15 cellular contexts compared by ENCODE assay signal in the genomic region with DNA sequence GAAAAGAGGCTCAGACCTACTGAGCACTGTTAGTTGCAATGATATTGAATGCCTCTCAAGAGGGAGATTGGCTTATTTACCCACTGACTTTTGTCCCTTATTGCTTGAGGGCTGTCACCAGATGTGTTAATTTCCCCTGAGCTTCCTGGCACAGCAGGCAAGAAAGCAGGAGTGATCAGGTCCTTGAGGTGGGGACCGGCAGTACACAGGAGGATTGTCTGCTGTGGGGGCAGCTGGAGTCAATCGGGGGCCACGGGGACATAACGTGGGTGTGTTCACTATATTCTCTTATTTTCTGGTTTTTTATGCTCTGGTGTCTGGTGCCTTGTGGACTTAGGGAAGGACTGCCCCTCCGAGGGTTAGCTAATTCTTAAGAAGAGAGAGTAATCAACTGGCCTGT. TPM values are rescaled to one million over a fixed set of nuclear protein-coding genes. Genes with fewer than 3 reads are reported as not detected.
A peak's percentile ranks its signal among the peaks of the same experiment; 100 is the strongest.
DNase-seq lines count a peak whose midpoint lies in the region; ATAC-seq and TF ChIP-seq lines count a peak whose summit lies in the region.
"Had no signal": no experiment of that assay in that cellular context is flagged by ENCODE, and none has a peak within 500 bp of the region (broad histone marks: within the 10 kb centered on the region; RNA-seq: fewer than 3 reads in every experiment).

No MANE protein-coding gene starts in this region.

- no peaks in the 10 kb centered on the region for H3K36me3 Mint-ChIP-seq in activated naive CD4-positive, alpha-beta T cell treated with anti-CD3 and anti-CD28 coated beads for 36 hours (ENCODE audit: low read depth)
- H3K36me3 Mint-ChIP-seq in stimulated activated effector memory CD8-positive, alpha-beta T cell treated with anti-CD3 and anti-CD28 coated beads, Interleukin-12 subunit alpha, Interleukin-12 subunit beta, amount 100 ng/mL, for 72 hours = no peaks in the 10 kb centered on the region
- peaks cover 4% of the 10 kb centered on the region; the same call in 1 of the 2 replicates for H3K36me3 Mint-ChIP-seq in WTC11

- DNase-seq in activated naive CD4-positive, alpha-beta T cell treated with anti-CD3 and anti-CD28 coated beads for 36 hours = no peak
- no peak for DNase-seq in activated naive CD4-positive, alpha-beta T cell treated with Interleukin-2 at 50 U/mL for 16 hours
- peak; percentile 2 for DNase-seq in central memory CD4-positive, alpha-beta T cell
- no peak for DNase-seq in stimulated activated effector memory CD8-positive, alpha-beta T cell treated with anti-CD3 and anti-CD28 coated beads, Interleukin-12 subunit alpha, Interleukin-12 subunit beta, amount 100 ng/mL, for 72 hours (ENCODE audit: low spot score in 2 of 2)
- no peak for DNase-seq in WTC11 (ENCODE audit: low spot score)
- no peak for DNase-seq in thyroid gland
- DNase-seq in GM20000 (ENCODE audit: low spot score) = no peak
- DNase-seq: activated effector memory CD4-positive, alpha-beta T cell treated with anti-CD3 and anti-CD28 coated beads, Interleukin-2, amount 50 U/mL, for 16 hours; heart right ventricle; NCI-H1092 treated with DMSO at 0.1 percent for 48 hours; NCI-H510A treated with DMSO at 0.1 percent for 48 hours; occipital lobe; retina had no signal

- H3K4me3 Mint-ChIP-seq in activated naive CD4-positive, alpha-beta T cell treated with anti-CD3 and anti-CD28 coated beads for 36 hours = peak overlapping the region; percentile 30
- H3K4me3 Mint-ChIP-seq in stimulated activated effector memory CD8-positive, alpha-beta T cell treated with anti-CD3 and anti-CD28 coated beads, Interleukin-12 subunit alpha, Interleukin-12 subunit beta, amount 100 ng/mL, for 72 hours = peak overlapping the region; percentile 41
- no peak overlapping the region for H3K4me3 Mint-ChIP-seq in WTC11

- POLR2A ChIA-PET in WTC11 (lab: Charles Lee) = no interaction called here

- intact Hi-C loops in activated naive CD4-positive, alpha-beta T cell treated with anti-CD3 and anti-CD28 coated beads for 36 hours (cut with micrococcal nuclease) = no loop called here
- intact Hi-C loops in thyroid gland (cut with DNase I) = no loop called here

- H3F3A ChIP-seq in Loucy (ENCODE audit: low read depth) = peaks cover 21% of the 10 kb centered on the region; the same call in 1 of the 2 replicates

- peak overlapping the region; percentile 75 for H3K27ac Mint-ChIP-seq in activated naive CD4-positive, alpha-beta T cell treated with anti-CD3 and anti-CD28 coated beads for 36 hours
- peak overlapping the region; percentile 83 for H3K27ac Mint-ChIP-seq in stimulated activated effector memory CD8-positive, alpha-beta T cell treated with anti-CD3 and anti-CD28 coated beads, Interleukin-12 subunit alpha, Interleukin-12 subunit beta, amount 100 ng/mL, for 72 hours
- H3K27ac Mint-ChIP-seq in WTC11 = no peak overlapping the region

- TF ChIP-seq CTCF in Loucy (conservative IDR thresholded peaks at IDR 0.05; ENCODE audit: low read length) = no peak
- no peak for TF ChIP-seq CTCF in WTC11 (IDR thresholded peaks at IDR 0.05)
- no peak for TF ChIP-seq CTCF in thyroid gland (IDR thresholded peaks at IDR 0.05)
- no peak for TF ChIP-seq CTCF in GM20000 (IDR thresholded peaks at IDR 0.05; ENCODE audit: extremely low read depth, missing control alignments)

- no peak overlapping the region for H3K27ac ChIP-seq in thyroid gland
- H3K27ac ChIP-seq: suprapubic skin had no signal

- no peaks in the 10 kb centered on the region for H3K36me3 ChIP-seq in Loucy (ENCODE audit: insufficient read depth, low read length)
- no peaks in the 10 kb centered on the region for H3K36me3 ChIP-seq in thyroid gland
- H3K36me3 ChIP-seq: heart right ventricle, suprapubic skin had no signal

- H3K9ac ChIP-seq in Loucy (ENCODE audit: low read depth, low read length, poor library complexity, severe bottlenecking) = peak overlapping the region; percentile 70

- H3K9me3 ChIP-seq in Loucy (ENCODE audit: insufficient read depth, low read depth, low read length) = no peaks in the 10 kb centered on the region
- H3K9me3 ChIP-seq in thyroid gland = no peaks in the 10 kb centered on the region
- H3K9me3 ChIP-seq: heart right ventricle, suprapubic skin had no signal

- H3K4me1 Mint-ChIP-seq in activated naive CD4-positive, alpha-beta T cell treated with anti-CD3 and anti-CD28 coated beads for 36 hours (ENCODE audit: low read depth) = peaks cover 70% of the 10 kb centered on the region
- H3K4me1 Mint-ChIP-seq in stimulated activated effector memory CD8-positive, alpha-beta T cell treated with anti-CD3 and anti-CD28 coated beads, Interleukin-12 subunit alpha, Interleukin-12 subunit beta, amount 100 ng/mL, for 72 hours = peaks cover 44% of the 10 kb centered on the region
- H3K4me1 Mint-ChIP-seq in WTC11 = peaks cover 29% of the 10 kb centered on the region

- H3K9me2 ChIP-seq in Loucy (replicated peaks; ENCODE audit: low read depth, low read length) = no peaks in the 10 kb centered on the region

- H2AFZ ChIP-seq in Loucy (ENCODE audit: low read length) = peak overlapping the region; percentile 56

- H3K4me3 ChIP-seq in Loucy (ENCODE audit: low read length, poor library complexity, severe bottlenecking) = peak overlapping the region; percentile 67
- no peak overlapping the region for H3K4me3 ChIP-seq in thyroid gland (replicated peaks in 1 of 3)
- H3K4me3 ChIP-seq: heart right ventricle, suprapubic skin had no signal

- H3K79me2 ChIP-seq in Loucy (ENCODE audit: insufficient read depth, low read length) = no peaks in the 10 kb centered on the region

- ATAC-seq in stimulated activated effector memory CD8-positive, alpha-beta T cell treated with anti-CD3 and anti-CD28 coated beads, Interleukin-12 subunit alpha, Interleukin-12 subunit beta, amount 100 ng/mL, for 72 hours = peak; percentile 40
- ATAC-seq in WTC11 = no peak
- ATAC-seq: heart right ventricle had no signal

- TF ChIP-seq POLR2A in thyroid gland (IDR thresholded peaks at IDR 0.05) = no peak

- CTCF ChIA-PET in activated naive CD4-positive, alpha-beta T cell treated with anti-CD3 and anti-CD28 coated beads for 36 hours (lab: Charles Lee) = interaction anchor here (0.8 to 0.9 kb wide), 3 partner anchors 16 to 87 kb away, joined by 3 read pairs; no protein-coding TSS in a partner anchor
- CTCF ChIA-PET in WTC11 (lab: Charles Lee) = interaction anchor here (1.0 to 1.2 kb wide), 2 partner anchors 11 to 62 kb away, joined by 4 read pairs; no protein-coding TSS in a partner anchor

- H3K4me2 ChIP-seq in Loucy (ENCODE audit: low read depth, low read length, poor library complexity, severe bottlenecking) = peak overlapping the region; percentile 77

- no peaks in the 10 kb centered on the region for H3K27me3 Mint-ChIP-seq in activated naive CD4-positive, alpha-beta T cell treated with anti-CD3 and anti-CD28 coated beads for 36 hours (ENCODE audit: low read depth)
- no peaks in the 10 kb centered on the region for H3K27me3 Mint-ChIP-seq in WTC11 (ENCODE audit: low read depth)

- peaks cover 10% of the 10 kb centered on the region for H3K9me3 Mint-ChIP-seq in activated naive CD4-positive, alpha-beta T cell treated with anti-CD3 and anti-CD28 coated beads for 36 hours
- no peaks in the 10 kb centered on the region for H3K9me3 Mint-ChIP-seq in stimulated activated effector memory CD8-positive, alpha-beta T cell treated with anti-CD3 and anti-CD28 coated beads, Interleukin-12 subunit alpha, Interleukin-12 subunit beta, amount 100 ng/mL, for 72 hours
- peaks cover 26% of the 10 kb centered on the region for H3K9me3 Mint-ChIP-seq in WTC11

- no peaks in the 10 kb centered on the region for H4K20me1 ChIP-seq in Loucy (ENCODE audit: insufficient read depth, low read length, poor library complexity, severe bottlenecking)

- 81 to 83% methylated on average over 5 of the region's 5 CpGs for WGBS in thyroid gland, 2 donors

- H3K27me3 ChIP-seq in Loucy (ENCODE audit: insufficient read depth, low read length, poor library complexity, severe bottlenecking) = no peaks in the 10 kb centered on the region
- no peaks in the 10 kb centered on the region for H3K27me3 ChIP-seq in thyroid gland
- H3K27me3 ChIP-seq: heart right ventricle, suprapubic skin had no signal

- peaks cover 57% of the 10 kb centered on the region for H3K4me1 ChIP-seq in Loucy (ENCODE audit: insufficient read depth, low read length, poor library complexity, severe bottlenecking)
- no peaks in the 10 kb centered on the region for H3K4me1 ChIP-seq in thyroid gland

TF ChIP-seq in WTC11, 78 proteins besides CTCF, POLR2A, EP300 and RAD21 (continues in another document):
- TF ChIP-seq ELF4 (CRISPR knock-in tag; IDR thresholded peaks at IDR 0.05; ENCODE audit: low read depth) = no peak
- TF ChIP-seq ZNF512 (CRISPR knock-in tag; IDR thresholded peaks at IDR 0.05; ENCODE audit: borderline replicate concordance) = no peak
- TF ChIP-seq, protein P1, sequence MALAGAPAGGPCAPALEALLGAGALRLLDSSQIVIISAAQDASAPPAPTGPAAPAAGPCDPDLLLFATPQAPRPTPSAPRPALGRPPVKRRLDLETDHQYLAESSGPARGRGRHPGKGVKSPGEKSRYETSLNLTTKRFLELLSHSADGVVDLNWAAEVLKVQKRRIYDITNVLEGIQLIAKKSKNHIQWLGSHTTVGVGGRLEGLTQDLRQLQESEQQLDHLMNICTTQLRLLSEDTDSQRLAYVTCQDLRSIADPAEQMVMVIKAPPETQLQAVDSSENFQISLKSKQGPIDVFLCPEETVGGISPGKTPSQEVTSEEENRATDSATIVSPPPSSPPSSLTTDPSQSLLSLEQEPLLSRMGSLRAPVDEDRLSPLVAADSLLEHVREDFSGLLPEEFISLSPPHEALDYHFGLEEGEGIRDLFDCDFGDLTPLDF (CRISPR knock-in tag; IDR thresholded peaks at IDR 0.05) = no peak
- TF ChIP-seq CBFB (CRISPR knock-in tag; IDR thresholded peaks at IDR 0.05; ENCODE audit: low read depth) = no peak
- TF ChIP-seq SOX15 (CRISPR knock-in tag; IDR thresholded peaks at IDR 0.05) = no peak
- TF ChIP-seq FOXJ3 (CRISPR knock-in tag; IDR thresholded peaks at IDR 0.05; ENCODE audit: borderline replicate concordance) = no peak

RNA-seq across cellular contexts. Expression of gene GASK1A, which starts 44.7 kb away (rescaled TPM):
- total RNA-seq in activated naive CD4-positive, alpha-beta T cell treated with anti-CD3 and anti-CD28 coated beads for 36 hours = not detected
- total RNA-seq in WTC11 (2021) = 7.1 to 9.6 TPM (median 7.7 TPM) in 3 replicates
- 1 to 10 TPM; 2.6 to 9.5 (median 8.8) TPM for total RNA-seq in thyroid gland
